ENCODE assay signal across 19 cellular contexts in the genomic region with DNA sequence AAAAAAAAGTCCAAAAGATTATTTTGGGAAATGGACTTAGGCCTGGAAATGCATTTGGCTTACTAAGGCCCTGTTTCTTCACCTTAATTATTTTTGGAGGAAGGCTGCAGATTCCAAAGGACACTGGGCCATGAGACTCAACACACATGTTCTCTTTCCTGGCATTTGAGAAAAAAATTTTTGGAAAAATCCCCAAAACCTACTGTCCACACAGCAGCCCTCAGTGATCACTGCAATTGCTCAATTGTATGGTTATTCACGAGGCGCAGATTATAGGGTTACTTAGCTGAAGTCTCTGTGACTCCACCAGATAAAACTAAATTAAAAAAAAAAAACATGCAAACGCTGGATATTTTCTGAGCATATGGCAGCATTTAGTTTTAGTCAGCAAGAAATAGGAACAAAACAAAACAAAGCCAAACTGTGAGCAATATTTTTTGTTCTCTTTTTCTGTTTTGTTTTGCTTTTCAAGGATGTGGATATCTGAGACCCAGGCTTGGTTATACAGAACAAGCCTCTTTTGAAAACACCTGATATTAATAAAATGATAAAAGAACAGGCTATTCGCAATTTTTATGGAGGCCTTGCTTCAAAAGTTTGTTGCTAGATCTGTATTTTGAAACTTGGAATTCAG.
DNase-seq lines count a peak whose midpoint lies in the region; ATAC-seq, FAIRE-seq and TF ChIP-seq lines count a peak whose summit lies in the region.
"Had no signal": no experiment of that assay in that cellular context is flagged by ENCODE, and none has a peak within 500 bp of the region (broad histone marks: within the 10 kb centered on the region; RNA-seq: fewer than 3 reads in every experiment).

No MANE protein-coding gene starts in this region.

- H3K4me3 Mint-ChIP-seq in activated CD4-positive, alpha-beta T cell treated with anti-CD3 and anti-CD28 coated beads, Interleukin-2, amount 10 ng/mL, durations not matched to agents 7 days and 5 days: no peak overlapping the region
- H3K4me3 Mint-ChIP-seq: activated CD4-positive, alpha-beta memory T cell treated with anti-CD3 and anti-CD28 coated beads, Interleukin-2, amount 10 ng/mL, durations not matched to agents 7 days and 5 days; activated T-cell treated with anti-CD3 and anti-CD28 coated beads, Interleukin-2, amount 50 U/mL, for 24 hours; CD4-positive, CD25-positive, alpha-beta regulatory T cell; T-helper 1 cell treated with Interleukin-12 subunit alpha and Interleukin-12 subunit beta and Interleukin-4 antibody, amounts not matched to agents 30 μg/mL and 1 μg/mL, for 36 hours had no signal

- no peak for TF ChIP-seq CTCF in AG09319 (IDR thresholded peaks at IDR 0.05; ENCODE audit: low read depth, low read length)

- CTCF ChIA-PET in activated CD4-positive, alpha-beta T cell treated with anti-CD3 and anti-CD28 coated beads, Interleukin-2, amount 10 ng/mL, durations not matched to agents 7 days and 5 days (lab: Charles Lee): no interaction called here

- POLR2A ChIA-PET in activated CD4-positive, alpha-beta T cell treated with anti-CD3 and anti-CD28 coated beads, Interleukin-2, amount 10 ng/mL, durations not matched to agents 7 days and 5 days (lab: Charles Lee): no interaction called here

- H3K36me3 Mint-ChIP-seq in activated CD4-positive, alpha-beta T cell treated with anti-CD3 and anti-CD28 coated beads, Interleukin-2, amount 10 ng/mL, durations not matched to agents 7 days and 5 days (ENCODE audit: low read depth): no peaks in the 10 kb centered on the region
- H3K36me3 Mint-ChIP-seq: CD4-positive, CD25-positive, alpha-beta regulatory T cell had no signal

- peak overlapping the region in 11 of 21 experiments; percentile 0 to 75 (median 59) for H3K27ac ChIP-seq in skin epidermis
- H3K27ac ChIP-seq: WERI-Rb-1 had no signal

- H3K4me1 Mint-ChIP-seq in activated CD4-positive, alpha-beta T cell treated with anti-CD3 and anti-CD28 coated beads, Interleukin-2, amount 10 ng/mL, durations not matched to agents 7 days and 5 days: no peaks in the 10 kb centered on the region
- H3K4me1 Mint-ChIP-seq: activated CD4-positive, alpha-beta memory T cell treated with anti-CD3 and anti-CD28 coated beads, Interleukin-2, amount 10 ng/mL, durations not matched to agents 7 days and 5 days; CD4-positive, CD25-positive, alpha-beta regulatory T cell had no signal

- peak; percentile 96 for FAIRE-seq in endometrium (lab: Jason Lieb, UNC)

- ATAC-seq in left lobe of liver (peak; percentile 65), HG02571 (IDR thresholded peaks at IDR 0.05; ENCODE audit: unreplicated experiment) (no peak)

- no peaks in the 10 kb centered on the region for H3K9me3 Mint-ChIP-seq in activated CD4-positive, alpha-beta T cell treated with anti-CD3 and anti-CD28 coated beads, Interleukin-2, amount 10 ng/mL, durations not matched to agents 7 days and 5 days
- H3K9me3 Mint-ChIP-seq: activated CD4-positive, alpha-beta memory T cell treated with anti-CD3 and anti-CD28 coated beads, Interleukin-2, amount 10 ng/mL, durations not matched to agents 7 days and 5 days; activated T-cell treated with anti-CD3 and anti-CD28 coated beads, Interleukin-2, amount 50 U/mL, for 24 hours; T-helper 1 cell treated with Interleukin-12 subunit alpha and Interleukin-12 subunit beta and Interleukin-4 antibody, amounts not matched to agents 30 μg/mL and 1 μg/mL, for 36 hours had no signal

- peaks cover 3% of the 10 kb centered on the region for H3K27me3 Mint-ChIP-seq in activated CD4-positive, alpha-beta T cell treated with anti-CD3 and anti-CD28 coated beads, Interleukin-2, amount 10 ng/mL, durations not matched to agents 7 days and 5 days

- peak; percentile 78 for DNase-seq in AG09319 (ENCODE audit: extremely low read depth, low read depth)
- no peak for DNase-seq in left lobe of liver (ENCODE audit: low spot score)
- no peak for DNase-seq in activated CD4-positive, alpha-beta T cell treated with anti-CD3 and anti-CD28 coated beads, Interleukin-2, amount 10 ng/mL, durations not matched to agents 7 days and 5 days
- DNase-seq in CD1c-positive myeloid dendritic cell (ENCODE audit: extremely low spot score): no peak
- no peak for DNase-seq in midbrain (lab: John Stamatoyannopoulos, UW)
- DNase-seq: activated CD4-positive, alpha-beta memory T cell treated with anti-CD3 and anti-CD28 coated beads, Interleukin-2, amount 10 ng/mL, durations not matched to agents 7 days and 5 days; activated naive CD4-positive, alpha-beta T cell treated with anti-CD3 and anti-CD28 coated beads, Interleukin-2, amount 50 U/mL, for 16 hours; activated T-cell treated with anti-CD3 and anti-CD28 coated beads, Interleukin-2, amount 50 U/mL, for 24 hours; CD4-positive, CD25-positive, alpha-beta regulatory T cell; kidney glomerular epithelial cell; NCI-H1417; NCI-H69; SIG-M5; stimulated activated CD4-positive, alpha-beta T cell treated with anti-CD3 and anti-CD28 coated beads, Interleukin-2, amount 100 ng/mL, for 48 hours; WERI-Rb-1 had no signal

- H3K4me3 ChIP-seq in skin epidermis: no peak overlapping the region

- H3K27ac Mint-ChIP-seq in activated CD4-positive, alpha-beta T cell treated with anti-CD3 and anti-CD28 coated beads, Interleukin-2, amount 10 ng/mL, durations not matched to agents 7 days and 5 days: no peak overlapping the region
- H3K27ac Mint-ChIP-seq: activated CD4-positive, alpha-beta memory T cell treated with anti-CD3 and anti-CD28 coated beads, Interleukin-2, amount 10 ng/mL, durations not matched to agents 7 days and 5 days; activated T-cell treated with anti-CD3 and anti-CD28 coated beads, Interleukin-2, amount 50 U/mL, for 24 hours; T-helper 1 cell treated with Interleukin-12 subunit alpha and Interleukin-12 subunit beta and Interleukin-4 antibody, amounts not matched to agents 30 μg/mL and 1 μg/mL, for 36 hours had no signal
